In genomic region chr17:29929544-29930398, GRCh38 we compare ENCODE assay signal across 1 cellular context.
A peak's percentile ranks its signal among the peaks of the same experiment; 100 is the strongest.
TF ChIP-seq lines count a peak whose summit lies in the region.

TSS of gene SSH2 (minus strand) at chr17:29930228. CDS start at chr17:29930000, 228 bp downstream.

TF ChIP-seq in HepG2, 621 proteins besides CTCF, POLR2A, EP300 and RAD21 (continued from another document and continues in another):
- TF ChIP-seq GABPA (IDR thresholded peaks at IDR 0.05; ENCODE audit: low read depth, low read length) (no peak), GABPA (CRISPR knock-in tag; IDR thresholded peaks at IDR 0.05; ENCODE audit: low read depth) (no peak; the same call in 1 of the 2 replicates), ZUFSP (CRISPR knock-in tag; IDR thresholded peaks at IDR 0.05; ENCODE audit: borderline replicate concordance) (no peak), CBX1 (IDR thresholded peaks at IDR 0.05; ENCODE audit: low read depth) (no peak), ZNF773 (CRISPR knock-in tag; IDR thresholded peaks at IDR 0.05; ENCODE audit: borderline replicate concordance) (no peak), FOXK2 (IDR thresholded peaks at IDR 0.05) (no peak), SNAPC5 (CRISPR knock-in tag; IDR thresholded peaks at IDR 0.05; ENCODE audit: borderline replicate concordance) (no peak), ZBTB33 (CRISPR knock-in tag; IDR thresholded peaks at IDR 0.05) (no peak), ZNF878 (CRISPR knock-in tag; IDR thresholded peaks at IDR 0.05) (no peak), ZNF615 (CRISPR knock-in tag; IDR thresholded peaks at IDR 0.05; ENCODE audit: borderline replicate concordance) (no peak), HOXA7 (CRISPR knock-in tag; IDR thresholded peaks at IDR 0.05) (no peak), BHLHE40 (IDR thresholded peaks at IDR 0.05; ENCODE audit: low read length) (no peak), ZNF609 (CRISPR knock-in tag; IDR thresholded peaks at IDR 0.05; ENCODE audit: borderline replicate concordance) (no peak), ZNF225 (CRISPR knock-in tag; IDR thresholded peaks at IDR 0.05) (no peak), ZNF367 (CRISPR knock-in tag; IDR thresholded peaks at IDR 0.05; ENCODE audit: borderline replicate concordance) (no peak), ZFP37 (CRISPR knock-in tag; IDR thresholded peaks at IDR 0.05; ENCODE audit: borderline replicate concordance) (no peak), BATF2 (CRISPR knock-in tag; IDR thresholded peaks at IDR 0.05) (no peak), ARNT (IDR thresholded peaks at IDR 0.05) (no peak), RFXANK (CRISPR knock-in tag; IDR thresholded peaks at IDR 0.05) (no peak), TEAD2 (CRISPR knock-in tag; IDR thresholded peaks at IDR 0.05) (no peak), ZBTB21 (CRISPR knock-in tag; IDR thresholded peaks at IDR 0.05) (no peak), SRY (CRISPR knock-in tag; IDR thresholded peaks at IDR 0.05) (no peak), ZSCAN29 (CRISPR knock-in tag; conservative IDR thresholded peaks at IDR 0.05) (no peak), ZEB1 (IDR thresholded peaks at IDR 0.05; ENCODE audit: insufficient replicate concordance, low read depth) (no peak), ZNF558 (CRISPR knock-in tag; IDR thresholded peaks at IDR 0.05; ENCODE audit: borderline replicate concordance) (no peak; the same call in 1 of the 2 replicates), GFI1 (CRISPR knock-in tag; IDR thresholded peaks at IDR 0.05; ENCODE audit: borderline replicate concordance) (no peak), ASH2L (IDR thresholded peaks at IDR 0.05; ENCODE audit: insufficient read length, low read depth, low read length) (peak; percentile 82), AGO1 (IDR thresholded peaks at IDR 0.05; ENCODE audit: low read depth, low read length, poor library complexity, severe bottlenecking) (no peak), ZNF768 (CRISPR knock-in tag; IDR thresholded peaks at IDR 0.05) (no peak), HDAC1 (CRISPR knock-in tag; IDR thresholded peaks at IDR 0.05) (peak; percentile 67), ZNF879 (CRISPR knock-in tag; IDR thresholded peaks at IDR 0.05) (no peak), ZFP36L1 (CRISPR knock-in tag; IDR thresholded peaks at IDR 0.05) (no peak), HNRNPLL (IDR thresholded peaks at IDR 0.05; ENCODE audit: low read depth, low read length, poor library complexity, severe bottlenecking) (peak; percentile 84), ZNF414 (CRISPR knock-in tag; IDR thresholded peaks at IDR 0.05) (no peak), RARA (CRISPR knock-in tag; IDR thresholded peaks at IDR 0.05) (no peak), RARG (CRISPR knock-in tag; IDR thresholded peaks at IDR 0.05; ENCODE audit: low read depth) (no peak), AHR (CRISPR knock-in tag; IDR thresholded peaks at IDR 0.05) (no peak), SMARCE1 (IDR thresholded peaks at IDR 0.05; ENCODE audit: borderline replicate concordance) (no peak), XBP1 (CRISPR knock-in tag; IDR thresholded peaks at IDR 0.05) (no peak), ZNF530 (CRISPR knock-in tag; IDR thresholded peaks at IDR 0.05; ENCODE audit: low read depth) (no peak), MED1 (CRISPR knock-in tag; IDR thresholded peaks at IDR 0.05) (0 out of 2 replicates have a peak, but pooled peaks have one; percentile 2), ARNT2 (CRISPR knock-in tag; IDR thresholded peaks at IDR 0.05; ENCODE audit: low read depth) (peak; percentile 44; the same call in 1 of the 2 replicates), ZHX1 (CRISPR knock-in tag; IDR thresholded peaks at IDR 0.05; ENCODE audit: low read depth) (no peak), CENPBD1 (CRISPR knock-in tag; IDR thresholded peaks at IDR 0.05; ENCODE audit: borderline replicate concordance, low read depth) (no peak), ADNP (CRISPR knock-in tag; IDR thresholded peaks at IDR 0.05) (no peak), SAFB2 (CRISPR knock-in tag; IDR thresholded peaks at IDR 0.05; ENCODE audit: borderline replicate concordance, low read depth) (no peak), MNT (IDR thresholded peaks at IDR 0.05) (no peak; the same call in 1 of the 2 replicates), PAXIP1 (CRISPR knock-in tag; conservative IDR thresholded peaks at IDR 0.05) (no peak; the same call in 1 of the 2 replicates)
